In genomic region chr13:74056829-74057564, GRCh38 we compare ENCODE assay signal across 10 cellular contexts.
DNase-seq lines count a peak whose midpoint lies in the region; FAIRE-seq and TF ChIP-seq lines count a peak whose summit lies in the region.
"Had no signal": no experiment of that assay in that cellular context is flagged by ENCODE, and none has a peak within 500 bp of the region (broad histone marks: within the 10 kb centered on the region; RNA-seq: fewer than 3 reads in every experiment).

No MANE protein-coding gene starts in this region.

- peaks cover 6% of the 10 kb centered on the region for H3K4me1 Mint-ChIP-seq in endothelial cell (ENCODE audit: unreplicated experiment)

- DNase-seq in NCI-H82 treated with DMSO at 0.1 percent for 48 hours (lab: John Stamatoyannopoulos, UW; ENCODE audit: unreplicated experiment): peak; percentile 36
- no peak for DNase-seq in cardiac muscle cell (ENCODE audit: low read depth in 1 of 2, low spot score in 1 of 2)
- DNase-seq in retina: peak; percentile 19
- no peak for DNase-seq in NOMO-1 treated with dmso at 0.1 percent for 144 hours (lab: John Stamatoyannopoulos, UW; ENCODE audit: unreplicated experiment)
- no peak for DNase-seq in endothelial cell (ENCODE audit: low spot score)
- DNase-seq in T-helper 9 cell: no peak
- DNase-seq in GM19239 (ENCODE audit: insufficient read length, low spot score): no peak
- DNase-seq: activated CD4-positive, alpha-beta T cell treated with anti-CD3 and anti-CD28 coated beads for 4 hours; occipital lobe had no signal

- no peak overlapping the region for H3K4me3 ChIP-seq in HEK293 (ENCODE audit: low read depth, low read length)
- no peak overlapping the region for H3K4me3 ChIP-seq in cardiac muscle cell

- POLR2A ChIA-PET in HEK293 (lab: Yijun Ruan, JAX): no interaction called here

- H3K4me1 ChIP-seq in HEK293 (ENCODE audit: control insufficient read depth, insufficient read depth, low read length) (no peaks in the 10 kb centered on the region), cardiac muscle cell (ENCODE audit: low read depth) (peaks cover 18% of the 10 kb centered on the region)

- H3K9me3 ChIP-seq in HEK293 (ENCODE audit: control insufficient read depth, insufficient read depth, low read depth, low read length): no peaks in the 10 kb centered on the region
- no peaks in the 10 kb centered on the region for H3K9me3 ChIP-seq in cardiac muscle cell (ENCODE audit: low read depth)

- H3K36me3 ChIP-seq in HEK293 (ENCODE audit: control insufficient read depth in 2 of 2, insufficient read depth in 1 of 2, low read length in 2 of 2) (no peaks in the 10 kb centered on the region), cardiac muscle cell (no peaks in the 10 kb centered on the region)

- no peaks in the 10 kb centered on the region for H3K9me3 Mint-ChIP-seq in endothelial cell (ENCODE audit: unreplicated experiment)

- H3K36me3 Mint-ChIP-seq in endothelial cell (ENCODE audit: low read depth, unreplicated experiment): no peaks in the 10 kb centered on the region

- no peak for TF ChIP-seq CTCF in HEK293 (tag by site-specific recombination; IDR thresholded peaks at IDR 0.05)
- no peak for TF ChIP-seq CTCF in cardiac muscle cell (IDR thresholded peaks at IDR 0.05; ENCODE audit: low read depth, low read length)
- TF ChIP-seq CTCF in endothelial cell (IDR thresholded peaks at IDR 0.05; ENCODE audit: unreplicated experiment): no peak

- no peaks in the 10 kb centered on the region for H3K27me3 ChIP-seq in cardiac muscle cell

- no peak overlapping the region for H3K4me3 Mint-ChIP-seq in endothelial cell (ENCODE audit: unreplicated experiment)

- CTCF ChIA-PET in HEK293 (lab: Yijun Ruan, JAX): interaction anchor here (0.9 kb wide), 1 partner anchor 10 kb away, joined by 3 read pairs; no protein-coding TSS in a partner anchor

- H3K27ac ChIP-seq in HEK293 (ENCODE audit: extremely low read depth, low read depth, low read length) (no peak overlapping the region), cardiac muscle cell (peak overlapping the region; percentile 20)

- no peaks in the 10 kb centered on the region for H3K27me3 Mint-ChIP-seq in endothelial cell (ENCODE audit: unreplicated experiment)

- no peak for FAIRE-seq in GM19239 (lab: Jason Lieb, UNC)

- H3K27ac Mint-ChIP-seq in endothelial cell (ENCODE audit: unreplicated experiment): no peak overlapping the region

TF ChIP-seq in HEK293, 187 proteins besides CTCF, POLR2A, EP300 and RAD21 (continues in another document):
- peak; percentile 62 for TF ChIP-seq MZF1 (tag by site-specific recombination; IDR thresholded peaks at IDR 0.05; ENCODE audit: borderline replicate concordance)
- peak; percentile 56; the same call in 1 of the 2 replicates for TF ChIP-seq TRIM28 (IDR thresholded peaks at IDR 0.05; ENCODE audit: borderline replicate concordance, low read length)
- no peak for TF ChIP-seq ZNF664 (tag by site-specific recombination; IDR thresholded peaks at IDR 0.05)
- TF ChIP-seq ZNF311 (tag by site-specific recombination; IDR thresholded peaks at IDR 0.05; ENCODE audit: borderline replicate concordance): no peak
- no peak for TF ChIP-seq ZNF624 (tag by site-specific recombination; IDR thresholded peaks at IDR 0.05)
- TF ChIP-seq ZNF518A (tag by site-specific recombination; conservative IDR thresholded peaks at IDR 0.05; ENCODE audit: low read depth): no peak
- TF ChIP-seq ZNF792 (tag by site-specific recombination; IDR thresholded peaks at IDR 0.05): no peak
- TF ChIP-seq ZNF626 (tag by site-specific recombination; IDR thresholded peaks at IDR 0.05): no peak
- TF ChIP-seq ZNF513 (tag by site-specific recombination; IDR thresholded peaks at IDR 0.05): no peak
- no peak for TF ChIP-seq ZBTB7A (tag by site-specific recombination; IDR thresholded peaks at IDR 0.05; ENCODE audit: low read depth)
- no peak for TF ChIP-seq ZNF169 (tag by site-specific recombination; IDR thresholded peaks at IDR 0.05)
- no peak for TF ChIP-seq KLF7 (tag by site-specific recombination; IDR thresholded peaks at IDR 0.05; ENCODE audit: borderline replicate concordance)
- no peak for TF ChIP-seq ZNF18 (tag by site-specific recombination; IDR thresholded peaks at IDR 0.05)
- TF ChIP-seq ZBTB17 (tag by site-specific recombination; IDR thresholded peaks at IDR 0.05): peak; percentile 88
- TF ChIP-seq KLF1 (tag by site-specific recombination; IDR thresholded peaks at IDR 0.05): peak; percentile 60
- no peak for TF ChIP-seq ZNF2 (tag by site-specific recombination; IDR thresholded peaks at IDR 0.05)
- TF ChIP-seq KLF16 (tag by site-specific recombination; IDR thresholded peaks at IDR 0.05): no peak
- no peak for TF ChIP-seq ZNF777 (tag by site-specific recombination; IDR thresholded peaks at IDR 0.05; ENCODE audit: borderline replicate concordance)
- TF ChIP-seq GFI1B (tag by site-specific recombination; IDR thresholded peaks at IDR 0.05): no peak
- no peak for TF ChIP-seq ZNF248 (tag by site-specific recombination; IDR thresholded peaks at IDR 0.05)
- TF ChIP-seq ZNF747 (tag by site-specific recombination; IDR thresholded peaks at IDR 0.05): no peak

Comparison
In these comparisons a context has a peak if more than half of its experiments do, and no peak if none do; other contexts are left out.
1. DNase-seq: peak in NCI-H82 treated with DMSO at 0.1 percent for 48 hours (single experiment) and retina (single experiment); none in cardiac muscle cell (0 of 2), NOMO-1 treated with dmso at 0.1 percent for 144 hours (single experiment), endothelial cell (single experiment), T-helper 9 cell (single experiment) and GM19239 (single experiment).